Comparison of ENCODE assay signal across 2 cellular contexts in genomic region chr12:117007618-117008017, GRCh38.
TF ChIP-seq lines count a peak whose summit lies in the region.

No MANE protein-coding gene starts in this region.

TF ChIP-seq in HEK293, 187 proteins besides CTCF, POLR2A, EP300 and RAD21 (continued from another document):
- TF ChIP-seq PRDM6 (tag by site-specific recombination; IDR thresholded peaks at IDR 0.05) (0 out of 2 replicates have a peak, but pooled peaks have one; percentile 26), WT1 (tag by site-specific recombination; IDR thresholded peaks at IDR 0.05) (0 out of 2 replicates have a peak, but pooled peaks have one; percentile 26), PRDM4 (tag by site-specific recombination; IDR thresholded peaks at IDR 0.05) (no peak), EGR2 (tag by site-specific recombination; IDR thresholded peaks at IDR 0.05; ENCODE audit: low read depth) (peak; percentile 32; the same call in 1 of the 2 replicates), MYNN (tag by site-specific recombination; IDR thresholded peaks at IDR 0.05; ENCODE audit: borderline replicate concordance) (0 out of 2 replicates have a peak, but pooled peaks have one; percentile 30)
TF ChIP-seq in HEK293: peak in this region for 4.

TF ChIP-seq in GM12878, 131 proteins besides CTCF, POLR2A, EP300 and RAD21 (continued from another document):
- TF ChIP-seq STAT1 (conservative IDR thresholded peaks at IDR 0.05), result no peak
- no peak for TF ChIP-seq STAT3 (IDR thresholded peaks at IDR 0.05; ENCODE audit: low read depth, low read length)
- TF ChIP-seq ZBTB4 (CRISPR knock-in tag; IDR thresholded peaks at IDR 0.05), result no peak
- TF ChIP-seq TBL1XR1 (IDR thresholded peaks at IDR 0.05; ENCODE audit: low read depth, low read length), result no peak
- TF ChIP-seq SREBF2 (IDR thresholded peaks at IDR 0.05; ENCODE audit: low read length), result no peak
- TF ChIP-seq IKZF1 (conservative IDR thresholded peaks at IDR 0.05), result no peak
- TF ChIP-seq SIX5 (IDR thresholded peaks at IDR 0.05; ENCODE audit: low read depth, low read length, severe bottlenecking), result no peak
- no peak for TF ChIP-seq RUNX3 (IDR thresholded peaks at IDR 0.05; ENCODE audit: low read length)
- no peak for TF ChIP-seq CBFB (IDR thresholded peaks at IDR 0.05; ENCODE audit: low read depth)
- no peak for TF ChIP-seq SMAD5 (IDR thresholded peaks at IDR 0.05; ENCODE audit: low read depth)
- no peak for TF ChIP-seq RCOR1 (conservative IDR thresholded peaks at IDR 0.05; ENCODE audit: low read depth, low read length)
TF ChIP-seq in GM12878: peak in this region for 0.
